In genomic region chr14:75138492-75138891, GRCh38 we compare ENCODE assay signal across 10 cellular contexts. TPM values are rescaled to one million over a fixed set of nuclear protein-coding genes. Genes with fewer than 3 reads are reported as not detected.
DNase-seq lines count a peak whose midpoint lies in the region; ATAC-seq and TF ChIP-seq lines count a peak whose summit lies in the region.
"Had no signal": no experiment of that assay in that cellular context is flagged by ENCODE, and none has a peak within 500 bp of the region (broad histone marks: within the 10 kb centered on the region; RNA-seq: fewer than 3 reads in every experiment).

No MANE protein-coding gene starts in this region.

- no peaks in the 10 kb centered on the region for H3K9me3 ChIP-seq in OCI-LY3 (ENCODE audit: insufficient read depth, low read length)
- H3K9me3 ChIP-seq in effector memory CD4-positive, alpha-beta T cell (ENCODE audit: control insufficient read depth, low read length) = no peaks in the 10 kb centered on the region
- H3K9me3 ChIP-seq in gastrocnemius medialis = no peaks in the 10 kb centered on the region

- peak overlapping the region; percentile 35 for H3K4me3 Mint-ChIP-seq in T-helper 2 cell treated with Interferon-gamma antibody and Interleukin-4, amounts not matched to agents 5 μg/mL and 100 μg/mL, for 36 hours

- H3K9ac ChIP-seq in OCI-LY3 (ENCODE audit: low read length) = peak overlapping the region; percentile 19; the same call in 1 of the 2 replicates

- peaks cover 19% of the 10 kb centered on the region for H3K4me1 ChIP-seq in OCI-LY3 (ENCODE audit: low read length)
- peaks cover 10% of the 10 kb centered on the region for H3K4me1 ChIP-seq in effector memory CD4-positive, alpha-beta T cell (ENCODE audit: control insufficient read depth, insufficient read depth, low read length, poor library complexity, severe bottlenecking)
- H3K4me1 ChIP-seq in gastrocnemius medialis = peaks cover 30 to 33% of the 10 kb centered on the region in 2 donors

- H3K27me3 ChIP-seq in OCI-LY3 (ENCODE audit: low read depth, low read length) (no peaks in the 10 kb centered on the region), gastrocnemius medialis (no peaks in the 10 kb centered on the region)
- H3K27me3 ChIP-seq in effector memory CD4-positive, alpha-beta T cell (replicated peaks; ENCODE audit: control insufficient read depth, insufficient read depth, low read length, poor library complexity, severe bottlenecking) = no peaks in the 10 kb centered on the region

- TF ChIP-seq POLR2A in gastrocnemius medialis (IDR thresholded peaks at IDR 0.05) = no peak

- no peak for DNase-seq in T-helper 2 cell treated with Interferon-gamma antibody and Interleukin-4, amounts not matched to agents 5 μg/mL and 100 μg/mL, for 36 hours (ENCODE audit: low spot score)
- DNase-seq in T-helper 2 cell (no peak), gastrocnemius medialis (no peak), NCI-H1417 treated with DMSO at 0.1 percent for 48 hours (lab: John Stamatoyannopoulos, UW) (no peak), NCI-H2196 (lab: John Stamatoyannopoulos, UW; ENCODE audit: unreplicated experiment) (no peak)
- DNase-seq in effector memory CD4-positive, alpha-beta T cell = no peak
- DNase-seq: NCI-H1694, retina had no signal

- no peaks in the 10 kb centered on the region for H3K27me3 Mint-ChIP-seq in T-helper 2 cell treated with Interferon-gamma antibody and Interleukin-4, amounts not matched to agents 5 μg/mL and 100 μg/mL, for 36 hours (ENCODE audit: low read depth)

- intact Hi-C loops in gastrocnemius medialis (cut with DNase I; ENCODE audit: low total_unique reads) = loop anchor here (10.0 kb wide), 1 partner anchor 266 kb away; no protein-coding TSS in a partner anchor

- H4K20me1 ChIP-seq in OCI-LY3 (ENCODE audit: insufficient read depth, low read length) = peaks cover 30% of the 10 kb centered on the region

- in situ Hi-C loops in gastrocnemius medialis (cut with MboI; ENCODE audit: low sequenced_read_pairs in 4 of 4) = loop anchor here in 2 of 4 donors (10.0 to 25.0 kb wide), 2 partner anchors 346 to 349 kb away; no protein-coding TSS in a partner anchor

- TF ChIP-seq CTCF in OCI-LY3 (IDR thresholded peaks at IDR 0.05; ENCODE audit: low read depth, low read length) (no peak), gastrocnemius medialis (IDR thresholded peaks at IDR 0.05 in 4 of 5, conservative IDR thresholded peaks at IDR 0.05 in 1 of 5) (no peak)

- peaks cover 34% of the 10 kb centered on the region for H3K36me3 Mint-ChIP-seq in T-helper 2 cell treated with Interferon-gamma antibody and Interleukin-4, amounts not matched to agents 5 μg/mL and 100 μg/mL, for 36 hours (ENCODE audit: low read depth)

- no peaks in the 10 kb centered on the region for H3K9me3 Mint-ChIP-seq in T-helper 2 cell treated with Interferon-gamma antibody and Interleukin-4, amounts not matched to agents 5 μg/mL and 100 μg/mL, for 36 hours

- peak overlapping the region; percentile 72 for H3K4me2 ChIP-seq in OCI-LY3 (ENCODE audit: low read length)

- H3K4me3 ChIP-seq in OCI-LY3 (ENCODE audit: low read length) (peak overlapping the region; percentile 54), gastrocnemius medialis (no peak overlapping the region)
- no peak overlapping the region for H3K4me3 ChIP-seq in effector memory CD4-positive, alpha-beta T cell (ENCODE audit: insufficient read depth, low read depth, low read length, poor library complexity, severe bottlenecking)

- H3K79me2 ChIP-seq in OCI-LY3 (ENCODE audit: low read length) = peaks cover 52% of the 10 kb centered on the region

- no peak overlapping the region for H2AFZ ChIP-seq in OCI-LY3 (ENCODE audit: low read depth, low read length)

- ATAC-seq in gastrocnemius medialis (peak in 1 of 2 donors; percentile 19), GM21515 (IDR thresholded peaks at IDR 0.05; ENCODE audit: unreplicated experiment) (no peak)

- H3K27ac Mint-ChIP-seq in T-helper 2 cell treated with Interferon-gamma antibody and Interleukin-4, amounts not matched to agents 5 μg/mL and 100 μg/mL, for 36 hours = peak overlapping the region; percentile 21

- peaks cover 20% of the 10 kb centered on the region for H3K36me3 ChIP-seq in OCI-LY3 (replicated peaks; ENCODE audit: low read depth, low read length)
- peaks cover 23% of the 10 kb centered on the region for H3K36me3 ChIP-seq in effector memory CD4-positive, alpha-beta T cell (ENCODE audit: control insufficient read depth, insufficient read depth, low read length)
- H3K36me3 ChIP-seq in gastrocnemius medialis = peaks cover 0 to 22% of the 10 kb centered on the region in 2 donors

- peaks cover 25% of the 10 kb centered on the region for H3K4me1 Mint-ChIP-seq in T-helper 2 cell treated with Interferon-gamma antibody and Interleukin-4, amounts not matched to agents 5 μg/mL and 100 μg/mL, for 36 hours (ENCODE audit: low read depth)

- peak overlapping the region; percentile 50 for H3K27ac ChIP-seq in OCI-LY3 (ENCODE audit: low read length)
- peak overlapping the region; percentile 11 for H3K27ac ChIP-seq in effector memory CD4-positive, alpha-beta T cell (ENCODE audit: insufficient read depth, low read length, poor library complexity, severe bottlenecking)
- H3K27ac ChIP-seq in gastrocnemius medialis = peak overlapping the region; percentile 7 to 59 (median 48)

RNA-seq across cellular contexts. Expression of gene NEK9, which starts 11.6 kb away (rescaled TPM):
- total RNA-seq in gastrocnemius medialis = 10 to 100 TPM; 36.3 to 93.2 (median 42.6) TPM

RNA-seq across cellular contexts. Expression of gene TMED10, which starts 37.9 kb away (rescaled TPM):
- 100 to 1,000 TPM; 161 to 362 (median 255) TPM for total RNA-seq in gastrocnemius medialis
